Comparison of ENCODE assay signal across 33 cellular contexts in the genomic region with DNA sequence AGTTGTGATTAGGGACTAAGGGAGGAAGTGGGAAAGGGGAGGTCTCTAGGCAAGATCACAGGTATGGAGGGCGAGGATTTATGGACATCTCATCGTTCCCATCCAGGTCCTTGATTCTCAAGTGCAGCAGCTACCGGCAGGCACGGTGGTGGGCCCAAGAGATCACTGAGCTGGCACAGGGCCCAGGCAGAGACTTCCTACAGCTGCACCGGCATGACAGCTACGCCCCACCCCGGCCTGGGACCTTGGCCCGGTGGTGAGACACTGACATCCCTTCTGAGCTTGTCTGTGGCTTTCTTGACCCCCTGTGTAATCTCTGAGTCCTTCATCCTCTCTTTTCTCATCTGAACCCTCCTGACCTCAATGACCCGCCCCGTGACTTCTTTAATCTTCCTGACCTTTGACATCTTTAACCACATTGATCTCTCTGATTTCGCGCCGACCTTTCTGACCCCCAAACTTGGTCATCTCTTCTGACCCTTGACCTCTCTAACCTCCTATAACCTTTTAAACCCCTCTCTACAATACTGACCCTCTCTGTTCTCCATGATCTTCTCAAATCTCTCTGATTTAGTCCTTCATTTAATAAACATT. TPM values are rescaled to one million over a fixed set of nuclear protein-coding genes. Genes with fewer than 3 reads are reported as not detected.
DNase-seq lines count a peak whose midpoint lies in the region; ATAC-seq and TF ChIP-seq lines count a peak whose summit lies in the region.
"Had no signal": no experiment of that assay in that cellular context is flagged by ENCODE, and none has a peak within 500 bp of the region (broad histone marks: within the 10 kb centered on the region; RNA-seq: fewer than 3 reads in every experiment).

No MANE protein-coding gene starts in this region.

- DNase-seq in natural killer cell (no peak), SHP77 (lab: John Stamatoyannopoulos, UW) (peak; percentile 20 to 58), left ventricle myocardium superior (peak; percentile 58), COLO829 (ENCODE audit: low spot score) (no peak), AG08395 (ENCODE audit: low spot score) (no peak), medulla oblongata (ENCODE audit: extremely low spot score) (no peak)
- no peak for DNase-seq in natural killer cell treated with Interleukin-12 subunit alpha and Interleukin-12 subunit beta and Interleukin-15 and Interleukin-18, amount 100 ng/mL, for 72 hours (ENCODE audit: low spot score)
- DNase-seq: ACHN; activated naive CD4-positive, alpha-beta T cell treated with anti-CD3 and anti-CD28 coated beads, Interleukin-2, amount 50 U/mL, for 16 hours; amniotic stem cell; brain microvascular endothelial cell; dorsolateral prefrontal cortex; left lung; NCI-H1048; NCI-H1694; NCI-H446 treated with DMSO at 0.1 percent for 48 hours; NCI-H774; nucleus accumbens; RPMI8226; stimulated activated CD4-positive, alpha-beta T cell treated with anti-CD3 and anti-CD28 coated beads, Interleukin-12 subunit alpha, Interleukin-12 subunit beta, amount 100 ng/mL, for 4 hours; stimulated activated CD4-positive, alpha-beta T cell treated with anti-CD3 and anti-CD28 coated beads, Interleukin-2, amount 100 ng/mL, for 48 hours; stimulated activated naive CD8-positive, alpha-beta T cell treated with anti-CD3 and anti-CD28 coated beads, Interleukin-15, amount 100 ng/mL, for 72 hours; T-helper 2 cell; uterus had no signal

- H3K27me3 Mint-ChIP-seq in natural killer cell (ENCODE audit: low read depth in 2 of 2) = no peaks in the 10 kb centered on the region
- H3K27me3 Mint-ChIP-seq in natural killer cell treated with Interleukin-12 subunit alpha and Interleukin-12 subunit beta and Interleukin-15 and Interleukin-18, amount 100 ng/mL, for 72 hours = no peaks in the 10 kb centered on the region
- H3K27me3 Mint-ChIP-seq: stimulated activated naive CD8-positive, alpha-beta T cell treated with anti-CD3 and anti-CD28 coated beads, Interleukin-15, amount 100 ng/mL, for 72 hours had no signal

- H3K4me1 Mint-ChIP-seq in natural killer cell = peaks cover 5 to 6% of the 10 kb centered on the region in 2 donors
- peaks cover 20 to 25% of the 10 kb centered on the region in 2 donors for H3K4me1 Mint-ChIP-seq in natural killer cell treated with Interleukin-12 subunit alpha and Interleukin-12 subunit beta and Interleukin-15 and Interleukin-18, amount 100 ng/mL, for 72 hours (ENCODE audit: low read depth in 2 of 2)

- no peak for TF ChIP-seq CTCF in natural killer cell (IDR thresholded peaks at IDR 0.05)

- peak overlapping the region; percentile 37 for H3K4me3 Mint-ChIP-seq in natural killer cell
- no peak overlapping the region for H3K4me3 Mint-ChIP-seq in natural killer cell treated with Interleukin-12 subunit alpha and Interleukin-12 subunit beta and Interleukin-15 and Interleukin-18, amount 100 ng/mL, for 72 hours
- H3K4me3 Mint-ChIP-seq: GM23338; stimulated activated naive CD8-positive, alpha-beta T cell treated with anti-CD3 and anti-CD28 coated beads, Interleukin-15, amount 100 ng/mL, for 72 hours had no signal

- ATAC-seq in natural killer cell (no peak), left ventricle myocardium superior (no peak)
- ATAC-seq in natural killer cell treated with Interleukin-12 subunit alpha and Interleukin-12 subunit beta and Interleukin-15 and Interleukin-18, amount 100 ng/mL, for 72 hours = no peak
- ATAC-seq: GM23338; left lung; sciatic nerve; SK-N-SH treated with all-trans-retinoic acid at 6 μM for 48 hours; stimulated activated naive CD8-positive, alpha-beta T cell treated with anti-CD3 and anti-CD28 coated beads, Interleukin-15, amount 100 ng/mL, for 72 hours had no signal

- intact Hi-C loops in natural killer cell (cut with micrococcal nuclease) = no loop called here
- intact Hi-C loops in left ventricle myocardium superior (cut with micrococcal nuclease) = no loop called here

- no peak overlapping the region for H3K27ac Mint-ChIP-seq in natural killer cell
- no peak overlapping the region for H3K27ac Mint-ChIP-seq in natural killer cell treated with Interleukin-12 subunit alpha and Interleukin-12 subunit beta and Interleukin-15 and Interleukin-18, amount 100 ng/mL, for 72 hours
- H3K27ac Mint-ChIP-seq: activated T-helper 2 cell treated with anti-CD3 and anti-CD28 coated beads, Interferon-gamma antibody, Interleukin-2, Interleukin-4, amounts not matched to agents 10 μg/mL and 5 μg/mL and 100 μg/mL, durations not matched to agents 14 hours and 24 hours and 36 hours; GM23338; stimulated activated naive CD8-positive, alpha-beta T cell treated with anti-CD3 and anti-CD28 coated beads, Interleukin-15, amount 100 ng/mL, for 72 hours had no signal

- H3K36me3 Mint-ChIP-seq in natural killer cell = no peaks in the 10 kb centered on the region
- H3K36me3 Mint-ChIP-seq in natural killer cell treated with Interleukin-12 subunit alpha and Interleukin-12 subunit beta and Interleukin-15 and Interleukin-18, amount 100 ng/mL, for 72 hours = peaks cover 7% of the 10 kb centered on the region

- no peaks in the 10 kb centered on the region for H3K9me3 Mint-ChIP-seq in natural killer cell
- no peaks in the 10 kb centered on the region for H3K9me3 Mint-ChIP-seq in natural killer cell treated with Interleukin-12 subunit alpha and Interleukin-12 subunit beta and Interleukin-15 and Interleukin-18, amount 100 ng/mL, for 72 hours
- H3K9me3 Mint-ChIP-seq: activated T-helper 2 cell treated with anti-CD3 and anti-CD28 coated beads, Interferon-gamma antibody, Interleukin-2, Interleukin-4, amounts not matched to agents 10 μg/mL and 5 μg/mL and 100 μg/mL, durations not matched to agents 14 hours and 24 hours and 36 hours; stimulated activated naive CD8-positive, alpha-beta T cell treated with anti-CD3 and anti-CD28 coated beads, Interleukin-15, amount 100 ng/mL, for 72 hours had no signal

RNA-seq across cellular contexts. Expression of gene PLD2, which starts 3.8 kb away (rescaled TPM):
- total RNA-seq in natural killer cell (10 to 100 TPM; 20.8 to 22.7 (median 21.3) TPM), left ventricle myocardium superior (13.3 TPM)
- 10 to 100 TPM; 38.4 to 46.9 TPM for total RNA-seq in natural killer cell treated with Interleukin-12 subunit alpha and Interleukin-12 subunit beta and Interleukin-15 and Interleukin-18, amount 100 ng/mL, for 72 hours

RNA-seq across cellular contexts. Expression of gene PSMB6, which starts 14.8 kb away (rescaled TPM):
- 10 to 100 TPM; 69.4 to 79.3 (median 70.0) TPM for total RNA-seq in natural killer cell
- total RNA-seq in natural killer cell treated with Interleukin-12 subunit alpha and Interleukin-12 subunit beta and Interleukin-15 and Interleukin-18, amount 100 ng/mL, for 72 hours = 100 to 1,000 TPM; 145 to 174 TPM
- 199 TPM for total RNA-seq in left ventricle myocardium superior

RNA-seq across cellular contexts. Expression of gene GLTPD2, which starts 22.0 kb away (rescaled TPM):
- total RNA-seq in natural killer cell (not detected), left ventricle myocardium superior (not detected)
- total RNA-seq in natural killer cell treated with Interleukin-12 subunit alpha and Interleukin-12 subunit beta and Interleukin-15 and Interleukin-18, amount 100 ng/mL, for 72 hours = under 1 TPM in 1 of 2 donors, not detected in 1; 0.38 TPM
- total RNA-seq: activated T-helper 2 cell treated with anti-CD3 and anti-CD28 coated beads, Interferon-gamma antibody, Interleukin-2, Interleukin-4, amounts not matched to agents 10 μg/mL and 5 μg/mL and 100 μg/mL, durations not matched to agents 14 hours and 24 hours and 36 hours; cerebellum; endothelial cell of umbilical vein; left lung; myocyte; prostate gland; sciatic nerve; thoracic aorta; uterus had no signal

RNA-seq across cellular contexts. Expression of gene MINK1, which starts 22.3 kb away (rescaled TPM):
- total RNA-seq in natural killer cell (100 to 1,000 TPM; 103 to 122 (median 110) TPM), left ventricle myocardium superior (52.2 TPM)
- total RNA-seq in natural killer cell treated with Interleukin-12 subunit alpha and Interleukin-12 subunit beta and Interleukin-15 and Interleukin-18, amount 100 ng/mL, for 72 hours = 10 to 100 TPM; 72.4 to 98.2 TPM

Comparison
In these comparisons a context has a peak if more than half of its experiments do, and no peak if none do; other contexts are left out.
1. DNase-seq: peak in SHP77 (2 of 2) and left ventricle myocardium superior (single experiment); none in natural killer cell (single experiment), natural killer cell treated with Interleukin-12 subunit alpha and Interleukin-12 subunit beta and Interleukin-15 and Interleukin-18, amount 100 ng/mL, for 72 hours (single experiment), COLO829 (single experiment), AG08395 (single experiment) and medulla oblongata (single experiment).